17 cellular contexts compared by ENCODE assay signal in genomic region chr5:158135682-158136176, GRCh38.
DNase-seq lines count a peak whose midpoint lies in the region; ATAC-seq and TF ChIP-seq lines count a peak whose summit lies in the region.
"Had no signal": no experiment of that assay in that cellular context is flagged by ENCODE, and none has a peak within 500 bp of the region (broad histone marks: within the 10 kb centered on the region; RNA-seq: fewer than 3 reads in every experiment).

No MANE protein-coding gene starts in this region.

- TF ChIP-seq EP300 in gastroesophageal sphincter (IDR thresholded peaks at IDR 0.05), result no peak

- no peak for TF ChIP-seq CTCF in gastroesophageal sphincter (IDR thresholded peaks at IDR 0.05)

- no peak for TF ChIP-seq POLR2A in gastroesophageal sphincter (IDR thresholded peaks at IDR 0.05)

- H3K9me3 ChIP-seq in gastroesophageal sphincter, result no peaks in the 10 kb centered on the region
- H3K9me3 ChIP-seq: right lobe of liver, tibial artery had no signal

- no CpG with 5 or more reads among the region's 4 CpGs for WGBS in gastroesophageal sphincter (ENCODE audit: low coverage in 1 of 2), 2 donors

- H3K4me1 ChIP-seq in gastroesophageal sphincter, result peaks cover 0 to 3% (median 0%) of the 10 kb centered on the region in 3 donors
- H3K4me1 ChIP-seq: right lobe of liver had no signal

- no peaks in the 10 kb centered on the region for H3K27me3 ChIP-seq in gastroesophageal sphincter
- H3K27me3 ChIP-seq: BLaER1 treated with 17β-estradiol and CSF1 and Interleukin-3, amounts not matched to agents 10 nM and 100 nM; right lobe of liver; tibial artery had no signal

- H3K36me3 ChIP-seq in gastroesophageal sphincter, result no peaks in the 10 kb centered on the region
- H3K36me3 ChIP-seq: BLaER1 treated with 17β-estradiol and CSF1 and Interleukin-3, amounts not matched to agents 10 nM and 100 nM; right lobe of liver; tibial artery had no signal

- no peak overlapping the region for H3K4me3 ChIP-seq in gastroesophageal sphincter
- H3K4me3 ChIP-seq: BLaER1 treated with 17β-estradiol and CSF1 and Interleukin-3, amounts not matched to agents 10 nM and 100 nM; right lobe of liver; tibial artery had no signal

- peak; percentile 66 for ATAC-seq in gastroesophageal sphincter
- peak; percentile 94 for ATAC-seq in sciatic nerve
- ATAC-seq in GM21381 (IDR thresholded peaks at IDR 0.05; ENCODE audit: unreplicated experiment), result no peak
- ATAC-seq: activated T-cell treated with anti-CD3 and anti-CD28 coated beads, Interleukin-2, amount 50 U/mL, for 72 hours; left lobe of liver; right lobe of liver had no signal

- H3K27ac ChIP-seq in gastroesophageal sphincter, result no peak overlapping the region
- H3K27ac ChIP-seq: BLaER1 treated with 17β-estradiol and CSF1 and Interleukin-3, amounts not matched to agents 10 nM and 100 nM; epithelial cell of prostate; right lobe of liver; tibial artery had no signal

- intact Hi-C loops in sciatic nerve (cut with DNase I), result no loop called here

- DNase-seq in NCI-H1092 treated with DMSO at 0.1 percent for 48 hours (lab: John Stamatoyannopoulos, UW) (peak; percentile 91), NCI-H2227 treated with DMSO at 0.1 percent for 48 hours (lab: John Stamatoyannopoulos, UW) (peak; percentile 53), sciatic nerve (ENCODE audit: low spot score) (peak; percentile 60), GOT3 (lab: John Stamatoyannopoulos, UW) (no peak), anterior cingulate cortex (lab: John Stamatoyannopoulos, UW) (no peak)
- DNase-seq: activated CD4-positive, alpha-beta T cell treated with anti-CD3 and anti-CD28 coated beads, Interleukin-2, amount 50 U/mL, for 1 hour; activated T-cell treated with anti-CD3 and anti-CD28 coated beads, Interleukin-2, amount 50 U/mL, for 72 hours; head of caudate nucleus; naive B cell; right lobe of liver; stimulated activated CD8-positive, alpha-beta memory T cell treated with anti-CD3 and anti-CD28 coated beads, Interleukin-4, amount 100 ng/mL, for 48 hours had no signal

Comparison
In these comparisons a context has a peak if more than half of its experiments do, and no peak if none do; other contexts are left out.
1. DNase-seq: peak in NCI-H1092 treated with DMSO at 0.1 percent for 48 hours (single experiment), NCI-H2227 treated with DMSO at 0.1 percent for 48 hours (single experiment) and sciatic nerve (single experiment); none in GOT3 (single experiment) and anterior cingulate cortex (0 of 58).